ENCODE assay signal across 13 cellular contexts in genomic region chr3:128734523-128735189, GRCh38. TPM values are rescaled to one million over a fixed set of nuclear protein-coding genes. Genes with fewer than 3 reads are reported as not detected.
DNase-seq lines count a peak whose midpoint lies in the region; ATAC-seq and TF ChIP-seq lines count a peak whose summit lies in the region.
"Had no signal": no experiment of that assay in that cellular context is flagged by ENCODE, and none has a peak within 500 bp of the region (broad histone marks: within the 10 kb centered on the region; RNA-seq: fewer than 3 reads in every experiment).

No MANE protein-coding gene starts in this region.

- H3K4me1 ChIP-seq in CD8-positive, alpha-beta memory T cell (ENCODE audit: insufficient read depth, low read length) = peaks cover 63% of the 10 kb centered on the region

- no peaks in the 10 kb centered on the region for H3K27me3 ChIP-seq in CD8-positive, alpha-beta memory T cell (ENCODE audit: insufficient read depth, low read length, poor library complexity, severe bottlenecking)
- H3K27me3 ChIP-seq: right lobe of liver had no signal

- no peaks in the 10 kb centered on the region for H3K9me3 ChIP-seq in CD8-positive, alpha-beta memory T cell (ENCODE audit: low read length)
- H3K9me3 ChIP-seq: right lobe of liver had no signal

- peaks cover 0 to 42% (median 1%) of the 10 kb centered on the region in 3 donors for H3K36me3 Mint-ChIP-seq in CD8-positive, alpha-beta memory T cell
- H3K36me3 Mint-ChIP-seq in glutamatergic neuron (ENCODE audit: unreplicated experiment) = no peaks in the 10 kb centered on the region

- H3K27ac ChIP-seq in CD8-positive, alpha-beta memory T cell (ENCODE audit: low read depth, low read length) = no peak overlapping the region
- no peak overlapping the region for H3K27ac ChIP-seq in RWPE1
- H3K27ac ChIP-seq: right lobe of liver had no signal

- no peak for TF ChIP-seq CTCF in glutamatergic neuron (IDR thresholded peaks at IDR 0.05; ENCODE audit: partially characterized antibody, unreplicated experiment)
- TF ChIP-seq CTCF in RWPE1 (conservative IDR thresholded peaks at IDR 0.05; ENCODE audit: low read depth) = no peak

- peaks cover 68 to 86% (median 74%) of the 10 kb centered on the region in 3 donors for H3K4me1 Mint-ChIP-seq in CD8-positive, alpha-beta memory T cell
- peaks cover 28% of the 10 kb centered on the region for H3K4me1 Mint-ChIP-seq in glutamatergic neuron (ENCODE audit: low read depth, unreplicated experiment)

- no peak for DNase-seq in CD8-positive, alpha-beta memory T cell
- no peak for DNase-seq in glutamatergic neuron
- DNase-seq in RWPE1 (ENCODE audit: low spot score) = no peak
- DNase-seq in NCI-H2107 (lab: John Stamatoyannopoulos, UW) = no peak
- no peak for DNase-seq in GOT3 (lab: John Stamatoyannopoulos, UW)
- DNase-seq: activated CD4-positive, alpha-beta T cell treated with anti-CD3 and anti-CD28 coated beads, Interleukin-2, amount 50 U/mL, for 4 hours; aorta; Calu3; NCI-H748 treated with DMSO at 0.1 percent for 48 hours had no signal

- H3K27me3 Mint-ChIP-seq in CD8-positive, alpha-beta memory T cell = peaks cover 0 to 4% of the 10 kb centered on the region in 2 donors
- H3K27me3 Mint-ChIP-seq in glutamatergic neuron (ENCODE audit: unreplicated experiment) = peaks cover 5% of the 10 kb centered on the region

- no peak overlapping the region for H3K4me3 ChIP-seq in CD8-positive, alpha-beta memory T cell (ENCODE audit: low read length)
- H3K4me3 ChIP-seq: right lobe of liver had no signal

- peak overlapping the region in 5 of 7 donors; percentile 3 to 28 (median 12) for H3K4me3 Mint-ChIP-seq in CD8-positive, alpha-beta memory T cell
- peak overlapping the region; percentile 32 for H3K4me3 Mint-ChIP-seq in glutamatergic neuron (ENCODE audit: unreplicated experiment)

- CTCF ChIA-PET in CD8-positive, alpha-beta memory T cell (lab: Charles Lee) = interaction anchor here (1.0 to 1.5 kb wide), 4 partner anchors 13 to 177 kb away, joined by 3 read pairs; no protein-coding TSS in a partner anchor
- CTCF ChIA-PET in RWPE1 (lab: Yijun Ruan, JAX) = interaction anchor here (0.6 kb wide), 1 partner anchor 1749 kb away, joined by 3 read pairs; no protein-coding TSS in a partner anchor

- POLR2A ChIA-PET in CD8-positive, alpha-beta memory T cell (lab: Charles Lee) = interaction anchor here (0.6 kb wide), 1 partner anchor 448 kb away, joined by 3 read pairs; no protein-coding TSS in a partner anchor
- POLR2A ChIA-PET in RWPE1 (lab: Yijun Ruan, JAX; ENCODE audit: low non-redundant PET) = no interaction called here

- H3K27ac Mint-ChIP-seq in CD8-positive, alpha-beta memory T cell = peak overlapping the region in 6 of 8 donors; percentile 3 to 89 (median 51)
- H3K27ac Mint-ChIP-seq in glutamatergic neuron (ENCODE audit: unreplicated experiment) = no peak overlapping the region

- no peaks in the 10 kb centered on the region for H3K9me3 Mint-ChIP-seq in CD8-positive, alpha-beta memory T cell
- H3K9me3 Mint-ChIP-seq in glutamatergic neuron (ENCODE audit: unreplicated experiment) = peaks cover 3% of the 10 kb centered on the region

- peak; percentile 54 for ATAC-seq in GM18868 (IDR thresholded peaks at IDR 0.05; ENCODE audit: unreplicated experiment)
- ATAC-seq in HG03108 (IDR thresholded peaks at IDR 0.05; ENCODE audit: unreplicated experiment) = peak; percentile 78
- no peak for ATAC-seq in HG03196 (IDR thresholded peaks at IDR 0.05; ENCODE audit: unreplicated experiment)

- peaks cover 4% of the 10 kb centered on the region for H3K36me3 ChIP-seq in CD8-positive, alpha-beta memory T cell (ENCODE audit: insufficient read depth, low read length)
- H3K36me3 ChIP-seq: right lobe of liver had no signal

RNA-seq across cellular contexts. Expression of gene RAB7A, which starts 8.7 kb away (rescaled TPM):
- 100 to 1,000 TPM; 260 to 285 TPM for total RNA-seq in CD8-positive, alpha-beta memory T cell
- polyA plus RNA-seq in CD8-positive, alpha-beta memory T cell = 206 TPM
- 298 TPM for total RNA-seq in glutamatergic neuron (ENCODE audit: unreplicated experiment)
